ENCODE assay signal across 10 cellular contexts in the genomic region with DNA sequence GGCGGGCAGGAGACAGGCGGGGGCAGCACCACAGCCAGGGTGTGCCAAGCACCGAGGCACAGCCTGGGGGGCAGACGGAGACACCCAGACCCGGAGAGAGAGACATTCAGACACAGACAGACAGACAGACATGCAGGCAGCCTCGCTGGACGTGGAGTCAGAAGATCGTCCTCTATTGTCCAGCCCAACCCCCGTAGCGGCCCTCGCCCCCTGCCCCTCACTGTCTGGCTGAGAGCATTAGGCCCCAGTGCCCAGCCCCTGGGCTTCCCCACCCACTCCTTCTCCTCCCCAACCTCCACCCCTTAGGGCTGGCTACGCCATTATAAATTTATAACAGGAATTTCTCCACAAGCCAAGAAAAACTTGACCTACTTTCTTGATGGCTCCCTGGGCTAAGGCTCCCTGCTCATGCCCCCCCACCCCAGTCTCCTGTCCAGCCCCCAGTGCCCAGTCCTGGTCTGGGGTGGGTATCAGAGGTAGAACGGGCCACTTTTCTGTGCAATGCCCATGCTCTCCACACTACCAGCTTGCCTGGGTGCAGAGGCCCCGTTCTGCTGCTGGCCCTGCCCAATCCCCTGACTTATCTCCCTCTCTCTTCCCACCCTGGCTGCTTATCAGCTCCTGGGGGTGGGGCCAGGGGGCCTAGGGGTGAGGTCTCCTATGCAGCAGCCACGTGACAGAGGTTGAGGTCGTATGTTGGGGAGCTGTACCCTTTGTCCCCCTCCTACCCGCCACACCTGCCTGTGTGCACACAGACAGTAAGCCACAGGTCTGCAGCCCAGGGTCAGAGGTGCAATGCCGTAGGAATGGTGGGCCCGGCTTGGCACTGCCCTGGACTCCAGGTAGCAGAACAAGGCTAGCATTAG. TPM values are rescaled to one million over a fixed set of nuclear protein-coding genes. Genes with fewer than 3 reads are reported as not detected.
A peak's percentile ranks its signal among the peaks of the same experiment; 100 is the strongest.
DNase-seq lines count a peak whose midpoint lies in the region; ATAC-seq and TF ChIP-seq lines count a peak whose summit lies in the region.
"Had no signal": no experiment of that assay in that cellular context is flagged by ENCODE, and none has a peak within 500 bp of the region (broad histone marks: within the 10 kb centered on the region; RNA-seq: fewer than 3 reads in every experiment).

No MANE protein-coding gene starts in this region.

- DNase-seq in CD4-positive, alpha-beta T cell: no peak
- no peak for DNase-seq in Panc1 (ENCODE audit: low read depth, low spot score)
- no peak for DNase-seq in esophagus squamous epithelium (lab: John Stamatoyannopoulos, UW)
- DNase-seq in COLO829 (ENCODE audit: low spot score): no peak
- no peak for DNase-seq in OCI-LY7 (ENCODE audit: low spot score)
- DNase-seq in activated T-cell treated with anti-CD3 and anti-CD28 coated beads for 4 hours: no peak
- DNase-seq: cortex of kidney, islet precursor cell had no signal

- H3K27ac ChIP-seq in CD4-positive, alpha-beta T cell (ENCODE audit: low read depth, low read length): peak overlapping the region; percentile 73
- H3K27ac ChIP-seq in Panc1 (ENCODE audit: low read length): peak overlapping the region; percentile 85
- H3K27ac ChIP-seq in esophagus squamous epithelium: peak overlapping the region; percentile 80 to 93 (median 90)
- peak overlapping the region; percentile 91 for H3K27ac ChIP-seq in rectal smooth muscle tissue (ENCODE audit: low read depth, low read length)
- no peak overlapping the region for H3K27ac ChIP-seq in OCI-LY7 (ENCODE audit: low read depth, low read length, poor library complexity, severe bottlenecking)

- intact Hi-C loops in CD4-positive, alpha-beta T cell (cut with DNase I, micrococcal nuclease): no loop called here
- intact Hi-C loops in Panc1 (cut with micrococcal nuclease; ENCODE audit: unreplicated experiment) (no loop called here), esophagus squamous epithelium (cut with DNase I) (no loop called here), OCI-LY7 (cut with micrococcal nuclease; ENCODE audit: unreplicated experiment) (no loop called here)

- no peaks in the 10 kb centered on the region for H3K9me2 ChIP-seq in OCI-LY7 (ENCODE audit: insufficient read depth, low read length)

- 12 to 27% methylated on average over 4 to 8 of the region's 19 CpGs for WGBS in esophagus squamous epithelium, 2 donors

- no peaks in the 10 kb centered on the region for H4K20me1 ChIP-seq in OCI-LY7 (ENCODE audit: insufficient read depth, low read length)

- CTCF ChIA-PET in CD4-positive, alpha-beta T cell (lab: Charles Lee): interaction anchor here (0.6 to 0.9 kb wide), 2 partner anchors 37 to 39 kb away, joined by 3 to 5 read pairs; no protein-coding TSS in a partner anchor
- CTCF ChIA-PET in Panc1 (lab: Charles Lee) (interaction anchor here (0.5 kb wide), 1 partner anchor 30 kb away, joined by 3 read pairs; no protein-coding TSS in a partner anchor), OCI-LY7 (lab: Charles Lee; ENCODE audit: unreplicated experiment) (no interaction called here)

- no peaks in the 10 kb centered on the region for H3K36me3 ChIP-seq in Panc1 (ENCODE audit: control insufficient read depth, insufficient read depth, low read length)
- H3K36me3 ChIP-seq in esophagus squamous epithelium: peaks cover 0 to 31% (median 0%) of the 10 kb centered on the region in 3 donors
- H3K36me3 ChIP-seq in rectal smooth muscle tissue (ENCODE audit: control insufficient read depth, insufficient read depth, low read length): peaks cover 10% of the 10 kb centered on the region
- no peaks in the 10 kb centered on the region for H3K36me3 ChIP-seq in OCI-LY7 (ENCODE audit: insufficient read depth, low read length)

- POLR2A ChIA-PET in CD4-positive, alpha-beta T cell (lab: Charles Lee): interaction anchor here (1.1 to 4.4 kb wide), 3 partner anchors 8 to 26 kb away, joined by 3 to 46 read pairs (median 6); partner anchors contain the start of gene NR1D1
- POLR2A ChIA-PET in Panc1 (lab: Charles Lee): interaction anchor here (0.8 kb wide), 1 partner anchor 28 kb away, joined by 3 read pairs; the partner anchor contains the start of gene NR1D1
- POLR2A ChIA-PET in OCI-LY7 (lab: Charles Lee): interaction anchor here (1.5 kb wide), 1 partner anchor 18 kb away, joined by 4 read pairs; the partner anchor contains the start of gene MED24

- H2AFZ ChIP-seq in OCI-LY7 (ENCODE audit: low read length): no peak overlapping the region

- TF ChIP-seq POLR2A in esophagus squamous epithelium (IDR thresholded peaks at IDR 0.05): no peak

- H3K9me3 ChIP-seq in CD4-positive, alpha-beta T cell (ENCODE audit: control insufficient read depth, low read length): no peaks in the 10 kb centered on the region
- H3K9me3 ChIP-seq in Panc1 (ENCODE audit: control insufficient read depth, insufficient read depth, low read depth, low read length): no peaks in the 10 kb centered on the region
- H3K9me3 ChIP-seq in esophagus squamous epithelium: no peaks in the 10 kb centered on the region
- no peaks in the 10 kb centered on the region for H3K9me3 ChIP-seq in OCI-LY7 (ENCODE audit: low read length)

- in situ Hi-C loops in Panc1 (cut with HindIII; ENCODE audit: low pct_unique_long_range_greater_than_20kb, low sequenced_read_pairs): no loop called here

- no peak for ATAC-seq in CD4-positive, alpha-beta T cell (ENCODE audit: poor library complexity)
- ATAC-seq in Panc1 (no peak; the same call in 1 of the 2 replicates), GM21515 (IDR thresholded peaks at IDR 0.05; ENCODE audit: unreplicated experiment) (no peak)

- H3K4me3 Mint-ChIP-seq in CD4-positive, alpha-beta T cell: no peak overlapping the region

- TF ChIP-seq CTCF in CD4-positive, alpha-beta T cell (IDR thresholded peaks at IDR 0.05): no peak
- TF ChIP-seq CTCF in Panc1 (IDR thresholded peaks at IDR 0.05) (no peak), esophagus squamous epithelium (IDR thresholded peaks at IDR 0.05) (no peak), OCI-LY7 (conservative IDR thresholded peaks at IDR 0.05; ENCODE audit: low read length) (no peak)

- peaks cover 25% of the 10 kb centered on the region for H3K36me3 Mint-ChIP-seq in CD4-positive, alpha-beta T cell (ENCODE audit: low read depth)

- H3K4me1 ChIP-seq in Panc1 (ENCODE audit: control insufficient read depth, insufficient read depth, low read length): peaks cover 69% of the 10 kb centered on the region
- H3K4me1 ChIP-seq in esophagus squamous epithelium: peaks cover 79 to 100% (median 80%) of the 10 kb centered on the region in 3 donors
- peaks cover 81% of the 10 kb centered on the region for H3K4me1 ChIP-seq in rectal smooth muscle tissue (ENCODE audit: control insufficient read depth, insufficient read depth, low read length)
- peaks cover 40% of the 10 kb centered on the region for H3K4me1 ChIP-seq in OCI-LY7 (ENCODE audit: insufficient read depth, low read length, poor library complexity, severe bottlenecking)

- H3K27ac Mint-ChIP-seq in CD4-positive, alpha-beta T cell: peak overlapping the region; percentile 76

- H3K79me2 ChIP-seq in OCI-LY7 (ENCODE audit: insufficient read depth, low read depth, low read length): no peaks in the 10 kb centered on the region

- H3K4me3 ChIP-seq in Panc1 (ENCODE audit: low read depth in 2 of 2, low read length in 2 of 2) (no peak overlapping the region), esophagus squamous epithelium (peak overlapping the region in 3 of 4 donors; percentile 11 to 46 (median 34)), rectal smooth muscle tissue (ENCODE audit: low read length) (peak overlapping the region; percentile 50), OCI-LY7 (ENCODE audit: low read depth, low read length, poor library complexity, severe bottlenecking) (no peak overlapping the region)

- no peaks in the 10 kb centered on the region for H3K27me3 ChIP-seq in CD4-positive, alpha-beta T cell (ENCODE audit: control insufficient read depth, insufficient read depth, low read length)
- H3K27me3 ChIP-seq in Panc1 (ENCODE audit: control insufficient read depth, insufficient read depth, low read length): no peaks in the 10 kb centered on the region
- H3K27me3 ChIP-seq in esophagus squamous epithelium: no peaks in the 10 kb centered on the region
- no peaks in the 10 kb centered on the region for H3K27me3 ChIP-seq in rectal smooth muscle tissue (ENCODE audit: control insufficient read depth, insufficient read depth, low read length)

- H3K9me3 Mint-ChIP-seq in CD4-positive, alpha-beta T cell: no peaks in the 10 kb centered on the region

- H3K27me3 Mint-ChIP-seq in CD4-positive, alpha-beta T cell: no peaks in the 10 kb centered on the region

- H3K4me2 ChIP-seq in OCI-LY7 (ENCODE audit: low read length): no peak overlapping the region

- peaks cover 73% of the 10 kb centered on the region for H3K4me1 Mint-ChIP-seq in CD4-positive, alpha-beta T cell (ENCODE audit: low read depth)

- H3K9ac ChIP-seq in rectal smooth muscle tissue (ENCODE audit: low read length): no peak overlapping the region

- BruUV-seq in Panc1 (replicated peaks; lab: Mats Ljungman, UMichigan) (no TSS peak), OCI-LY7 (replicated peaks; lab: Mats Ljungman, UMichigan) (no TSS peak)

RNA-seq across cellular contexts. Expression of gene THRA, which starts 9.9 kb away (rescaled TPM):
- total RNA-seq in CD4-positive, alpha-beta T cell: 10 to 100 TPM; 35.2 to 36.4 TPM
- total RNA-seq in Panc1 (2021; ENCODE audit: unreplicated experiment): 11.7 TPM
- 13.6 TPM for polyA plus RNA-seq in Panc1 (2012; ENCODE audit: insufficient read length)
- total RNA-seq in esophagus squamous epithelium: 10 to 100 TPM in 2 of 4 donors, 1 to 10 TPM in 2; 4.2 to 27.1 (median 13.4) TPM
- 5.4 and 9.3 TPM in 2 replicates for total RNA-seq in OCI-LY7 (2014; rRNA removed; shearing (Covaris generic))
- 3.9 and 5.1 TPM in 2 replicates for total RNA-seq in OCI-LY7 (2022)

RNA-seq across cellular contexts. Expression of gene MED24, which starts 18.5 kb away (rescaled TPM):
- total RNA-seq in CD4-positive, alpha-beta T cell: 10 to 100 TPM; 82.9 to 85.3 TPM
- total RNA-seq in Panc1 (2021; ENCODE audit: unreplicated experiment) (93.9 TPM), esophagus squamous epithelium (10 to 100 TPM; 44.2 to 56.1 (median 49.0) TPM), OCI-LY7 (2022) (103 and 112 TPM in 2 replicates)
- 89.2 TPM for polyA plus RNA-seq in Panc1 (2012; ENCODE audit: insufficient read length)
- total RNA-seq in OCI-LY7 (2014; rRNA removed; shearing (Covaris generic)): 36.3 and 65.9 TPM in 2 replicates

RNA-seq across cellular contexts. Expression of gene NR1D1, which starts 27.7 kb away (rescaled TPM):
- 10 to 100 TPM; 29.6 to 34.1 TPM for total RNA-seq in CD4-positive, alpha-beta T cell
- total RNA-seq in Panc1 (2021; ENCODE audit: unreplicated experiment): 8.8 TPM
- 8.6 TPM for polyA plus RNA-seq in Panc1 (2012; ENCODE audit: insufficient read length)
- total RNA-seq in esophagus squamous epithelium: 10 to 100 TPM in 1 of 4 donors, 1 to 10 TPM in 3; 3.8 to 16.4 (median 5.4) TPM
- total RNA-seq in OCI-LY7 (2014; rRNA removed; shearing (Covaris generic)): 1.7 and 2.3 TPM in 2 replicates
- 7.0 and 8.7 TPM in 2 replicates for total RNA-seq in OCI-LY7 (2022)

RNA-seq across cellular contexts. Expression of gene MSL1, which starts 49.1 kb away (rescaled TPM):
- total RNA-seq in CD4-positive, alpha-beta T cell: 10 to 100 TPM; 77.0 to 79.2 TPM
- total RNA-seq in Panc1 (2021; ENCODE audit: unreplicated experiment) (96.3 TPM), esophagus squamous epithelium (10 to 100 TPM; 41.5 to 59.9 (median 51.5) TPM), OCI-LY7 (2022) (96.0 and 97.2 TPM in 2 replicates)
- polyA plus RNA-seq in Panc1 (2012; ENCODE audit: insufficient read length): 48.8 TPM
- 67.2 and 95.4 TPM in 2 replicates for total RNA-seq in OCI-LY7 (2014; rRNA removed; shearing (Covaris generic))

RNA-seq across cellular contexts. Expression of gene CSF3, which starts 57.5 kb away (rescaled TPM):
- total RNA-seq in CD4-positive, alpha-beta T cell: not detected
- total RNA-seq in Panc1 (2021; ENCODE audit: unreplicated experiment) (not detected), esophagus squamous epithelium (1 to 10 TPM in 1 of 4 donors, not detected in 3; 4.0 TPM), OCI-LY7 (2022) (not detected in 2 replicates)
- polyA plus RNA-seq in Panc1 (2012; ENCODE audit: insufficient read length): not detected
- not detected in 2 replicates for total RNA-seq in OCI-LY7 (2014; rRNA removed; shearing (Covaris generic))

Comparison
In these comparisons a context has a peak if more than half of its experiments do, and no peak if none do; other contexts are left out.
1. H3K4me3 ChIP-seq: peak in esophagus squamous epithelium (3 of 4) and rectal smooth muscle tissue (single experiment); none in Panc1 (0 of 2) and OCI-LY7 (single experiment).